20 cellular contexts compared by ENCODE assay signal in the genomic region with DNA sequence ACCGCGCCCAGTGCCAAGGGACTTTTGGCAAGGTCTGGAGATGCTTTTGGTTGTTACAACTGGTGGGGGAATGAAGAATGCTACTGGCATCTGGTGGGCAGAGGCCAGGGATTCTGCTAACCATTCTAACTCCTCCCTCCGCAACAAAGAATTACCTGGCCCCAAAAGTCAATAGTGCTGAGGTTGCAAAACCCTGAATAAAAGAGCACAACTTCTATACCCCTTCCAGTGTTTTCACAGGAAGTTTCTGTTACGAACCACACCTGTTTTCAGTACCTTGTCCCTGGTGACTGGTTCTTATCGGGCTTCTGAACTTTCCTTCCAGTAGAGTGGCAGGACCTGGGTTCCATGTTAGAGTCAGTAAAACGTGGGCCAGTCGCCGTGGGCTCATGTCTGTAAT.
"Had no signal": no experiment of that assay in that cellular context is flagged by ENCODE, and none has a peak within 500 bp of the region (broad histone marks: within the 10 kb centered on the region; RNA-seq: fewer than 3 reads in every experiment).

No MANE protein-coding gene starts in this region.

- H3K27ac Mint-ChIP-seq: IgD-negative memory B cell had no signal

- H3K4me3 Mint-ChIP-seq: IgD-negative memory B cell had no signal

- FAIRE-seq: RCC 7860 had no signal

- DNase-seq: KBM-7, NCI-H1092, NCI-H1105 treated with DMSO at 0.1 percent for 48 hours, NCI-H1417 treated with DMSO at 0.1 percent for 48 hours, NCI-H146, NCI-H1694 treated with DMSO at 0.1 percent for 48 hours, NCI-H1930, NCI-H2081, NCI-H2107, NCI-H2227 treated with DMSO at 0.1 percent for 48 hours, NCI-H524, NCI-H69, NCI-H774, Right ventricle myocardium superior, RPMI8226, SIG-M5 had no signal

- H3K4me1 ChIP-seq: SJSA1 had no signal

- H3K27ac ChIP-seq: SJSA1, SK-N-MC had no signal

- H3K36me3 ChIP-seq: SJSA1 had no signal

- H3K4me3 ChIP-seq: SJSA1, SK-N-MC had no signal

- H3K27me3 Mint-ChIP-seq: IgD-negative memory B cell had no signal

- H3K27me3 ChIP-seq: SJSA1 had no signal
